31 cellular contexts compared by ENCODE assay signal in genomic region chr3:166663194-166663593, GRCh38.
A peak's percentile ranks its signal among the peaks of the same experiment; 100 is the strongest.
DNase-seq lines count a peak whose midpoint lies in the region; ATAC-seq and TF ChIP-seq lines count a peak whose summit lies in the region.
"Had no signal": no experiment of that assay in that cellular context is flagged by ENCODE, and none has a peak within 500 bp of the region (broad histone marks: within the 10 kb centered on the region; RNA-seq: fewer than 3 reads in every experiment).

No MANE protein-coding gene starts in this region.

- H3K27me3 ChIP-seq in SU-DHL-6 (ENCODE audit: low read length), result no peaks in the 10 kb centered on the region
- no peaks in the 10 kb centered on the region for H3K27me3 ChIP-seq in foreskin keratinocyte
- H3K27me3 ChIP-seq in colonic mucosa, result no peaks in the 10 kb centered on the region
- H3K27me3 ChIP-seq in heart left ventricle, result no peaks in the 10 kb centered on the region
- H3K27me3 ChIP-seq: gastrocnemius medialis, hepatocyte, left lung, neural progenitor cell, suprapubic skin, upper lobe of right lung had no signal

- H3K9ac ChIP-seq in SU-DHL-6 (ENCODE audit: low read length) (no peak overlapping the region), colonic mucosa (ENCODE audit: low read depth in 2 of 2, low read length in 2 of 2) (no peak overlapping the region)
- H3K9ac ChIP-seq: KMS-11, neural progenitor cell, parathyroid adenoma had no signal

- peak; percentile 98 for ATAC-seq in foreskin keratinocyte
- ATAC-seq in GM18867 (IDR thresholded peaks at IDR 0.05; ENCODE audit: unreplicated experiment), result no peak
- ATAC-seq in heart left ventricle, result no peak
- ATAC-seq: activated naive CD8-positive, alpha-beta T cell treated with anti-CD3 and anti-CD28 coated beads, Interleukin-2, amount 50 U/mL, for 24 hours; gastrocnemius medialis; left lung; T-helper 17 cell; upper lobe of right lung had no signal

- TF ChIP-seq CTCF in SU-DHL-6 (IDR thresholded peaks at IDR 0.05; ENCODE audit: insufficient read depth, low read length, poor library complexity, severe bottlenecking) (no peak), foreskin keratinocyte (conservative IDR thresholded peaks at IDR 0.05) (no peak), coronary artery (IDR thresholded peaks at IDR 0.05) (no peak), colonic mucosa (IDR thresholded peaks at IDR 0.05) (no peak), heart left ventricle (IDR thresholded peaks at IDR 0.05) (no peak)

- H3K9me3 ChIP-seq in SU-DHL-6 (ENCODE audit: insufficient read depth, low read length), result 0 out of 2 replicates have a peak, but pooled peaks cover 18% of the 10 kb centered on the region
- H3K9me3 ChIP-seq in colonic mucosa, result no peaks in the 10 kb centered on the region
- H3K9me3 ChIP-seq in heart left ventricle, result peaks cover 0 to 38% (median 11%) of the 10 kb centered on the region in 12 donors
- H3K9me3 ChIP-seq: gastrocnemius medialis, suprapubic skin had no signal

- H3K27ac ChIP-seq in SU-DHL-6 (ENCODE audit: low read depth, low read length) (no peak overlapping the region), foreskin keratinocyte (peak overlapping the region; percentile 10), coronary artery (no peak overlapping the region), colonic mucosa (no peak overlapping the region), heart left ventricle (no peak overlapping the region)
- H3K27ac ChIP-seq: gastrocnemius medialis, hepatocyte, KMS-11, left lung, neural progenitor cell, parathyroid adenoma, SK-N-MC, suprapubic skin, upper lobe of right lung had no signal

- intact Hi-C loops in colonic mucosa (cut with DNase I) (no loop called here), heart left ventricle (cut with DNase I) (no loop called here)

- H3F3A ChIP-seq in SU-DHL-6 (ENCODE audit: insufficient read depth), result peaks cover 11% of the 10 kb centered on the region; the same call in 1 of the 2 replicates

- H3K9me2 ChIP-seq in SU-DHL-6 (replicated peaks; ENCODE audit: insufficient read depth, low read length), result no peaks in the 10 kb centered on the region

- H4K20me1 ChIP-seq in SU-DHL-6 (ENCODE audit: low read depth, low read length), result no peaks in the 10 kb centered on the region

- DNase-seq in A172 (ENCODE audit: low spot score) (peak; percentile 86), HS-5 (ENCODE audit: low read depth) (peak; percentile 28), foreskin keratinocyte (peak; percentile 52 to 89), coronary artery (ENCODE audit: low spot score) (no peak), colonic mucosa (no peak), heart left ventricle (no peak)
- DNase-seq: 8988T; activated CD4-positive, alpha-beta memory T cell treated with anti-CD3 and anti-CD28 coated beads for 36 hours; activated CD4-positive, CD25-positive, alpha-beta regulatory T cell treated with anti-CD3 and anti-CD28 coated beads, Interleukin-2, amount 50 U/mL, for 72 hours; activated CD8-positive, alpha-beta memory T cell treated with anti-CD3 and anti-CD28 coated beads, Interleukin-2, amount 50 U/mL, for 4 hours; activated naive CD4-positive, alpha-beta T cell; activated naive CD8-positive, alpha-beta T cell treated with anti-CD3 and anti-CD28 coated beads, Interleukin-2, amount 50 U/mL, for 24 hours; central memory CD4-positive, alpha-beta T cell; dermis blood vessel endothelial cell; gastrocnemius medialis; H9; left lung; NCI-H446 treated with DMSO at 0.1 percent for 48 hours; NCI-H774; stimulated activated naive CD4-positive, alpha-beta T cell; T-helper 17 cell; upper lobe of right lung had no signal

- no peak for TF ChIP-seq POLR2A in heart left ventricle (IDR thresholded peaks at IDR 0.05)

- WGBS in heart left ventricle, 4 donors, result 23 to 86% (median 51%) methylated on average over 1 of the region's 1 CpG

- no peak overlapping the region for H3K4me2 ChIP-seq in SU-DHL-6 (ENCODE audit: low read depth, low read length, poor library complexity, severe bottlenecking)
- H3K4me2 ChIP-seq: hepatocyte, KMS-11, neural progenitor cell, smooth muscle cell had no signal

- H3K4me3 ChIP-seq in SU-DHL-6 (ENCODE audit: insufficient read depth, low read length, poor library complexity, severe bottlenecking) (no peak overlapping the region), coronary artery (no peak overlapping the region), colonic mucosa (no peak overlapping the region), heart left ventricle (no peak overlapping the region)
- H3K4me3 ChIP-seq: gastrocnemius medialis, hepatocyte, left lung, neural progenitor cell, SK-N-MC, smooth muscle cell, suprapubic skin, upper lobe of right lung had no signal

- H3K79me2 ChIP-seq in SU-DHL-6 (ENCODE audit: insufficient read depth, low read length), result no peaks in the 10 kb centered on the region
- H3K79me2 ChIP-seq: hepatocyte, parathyroid adenoma had no signal

- H2AFZ ChIP-seq in SU-DHL-6 (ENCODE audit: low read depth, low read length, severe bottlenecking), result peak overlapping the region; percentile 24
- H2AFZ ChIP-seq: hepatocyte, neural progenitor cell, parathyroid adenoma had no signal

- H3K4me1 ChIP-seq in foreskin keratinocyte (peaks cover 7% of the 10 kb centered on the region), colonic mucosa (no peaks in the 10 kb centered on the region), heart left ventricle (no peaks in the 10 kb centered on the region)
- H3K4me1 ChIP-seq: gastrocnemius medialis, left lung, neural progenitor cell, parathyroid adenoma, suprapubic skin, upper lobe of right lung had no signal

- 0 out of 2 replicates have a peak, but pooled peaks cover 4% of the 10 kb centered on the region for H3K36me3 ChIP-seq in SU-DHL-6 (ENCODE audit: low read length)
- H3K36me3 ChIP-seq in colonic mucosa, result no peaks in the 10 kb centered on the region
- H3K36me3 ChIP-seq in heart left ventricle, result no peaks in the 10 kb centered on the region
- H3K36me3 ChIP-seq: gastrocnemius medialis, left lung, neural progenitor cell, suprapubic skin, upper lobe of right lung had no signal

Comparison
In these comparisons a context has a peak if more than half of its experiments do, and no peak if none do; other contexts are left out.
1. DNase-seq: peak in A172 (single experiment), HS-5 (single experiment) and foreskin keratinocyte (2 of 2); none in coronary artery (single experiment), colonic mucosa (single experiment) and heart left ventricle (0 of 5).